In the genomic region with DNA sequence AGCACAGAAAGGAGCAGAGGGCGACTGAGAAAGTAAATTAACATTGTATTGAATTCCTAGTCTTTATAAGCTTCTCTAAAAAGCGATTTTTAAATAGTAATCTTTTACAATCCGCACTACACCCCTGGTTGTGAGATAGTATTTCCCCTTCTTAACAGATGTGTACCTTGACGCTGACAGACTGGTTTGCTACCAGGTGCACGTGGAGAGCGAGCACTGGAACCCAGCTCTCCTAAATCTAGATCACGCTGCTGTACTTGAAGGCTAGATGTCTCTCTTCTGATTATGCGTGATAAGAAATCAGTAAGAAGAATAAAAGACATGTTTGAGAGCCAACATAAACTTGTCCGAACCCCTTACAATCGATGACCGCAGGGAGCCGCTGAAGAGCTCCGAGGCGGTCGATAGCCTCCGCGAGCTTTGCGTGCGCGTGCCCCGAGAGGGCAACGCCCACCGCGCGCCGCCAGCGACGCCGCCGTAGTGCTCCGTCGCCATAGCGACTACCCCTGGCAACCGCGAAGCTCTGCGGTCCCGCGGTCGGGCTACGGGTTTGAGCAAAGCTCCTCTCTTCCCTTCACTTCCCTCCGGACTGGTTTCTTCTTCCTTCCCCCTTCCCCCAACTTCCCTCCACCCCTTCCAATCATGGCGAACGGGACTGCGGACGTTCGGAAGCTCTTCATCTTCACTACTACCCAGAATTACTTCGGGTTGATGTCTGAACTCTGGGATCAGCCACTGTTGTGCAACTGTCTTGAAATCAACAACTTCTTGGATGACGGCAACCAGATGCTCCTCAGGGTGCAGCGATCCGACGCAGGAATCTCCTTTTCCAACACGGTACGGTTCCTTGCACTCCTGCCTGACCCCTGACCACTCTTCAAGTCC, we compare ENCODE assay signal across 8 cellular contexts. TPM values are rescaled to one million over a fixed set of nuclear protein-coding genes. Genes with fewer than 3 reads are reported as not detected.
DNase-seq lines count a peak whose midpoint lies in the region; ATAC-seq and TF ChIP-seq lines count a peak whose summit lies in the region.

A gene with protein sequence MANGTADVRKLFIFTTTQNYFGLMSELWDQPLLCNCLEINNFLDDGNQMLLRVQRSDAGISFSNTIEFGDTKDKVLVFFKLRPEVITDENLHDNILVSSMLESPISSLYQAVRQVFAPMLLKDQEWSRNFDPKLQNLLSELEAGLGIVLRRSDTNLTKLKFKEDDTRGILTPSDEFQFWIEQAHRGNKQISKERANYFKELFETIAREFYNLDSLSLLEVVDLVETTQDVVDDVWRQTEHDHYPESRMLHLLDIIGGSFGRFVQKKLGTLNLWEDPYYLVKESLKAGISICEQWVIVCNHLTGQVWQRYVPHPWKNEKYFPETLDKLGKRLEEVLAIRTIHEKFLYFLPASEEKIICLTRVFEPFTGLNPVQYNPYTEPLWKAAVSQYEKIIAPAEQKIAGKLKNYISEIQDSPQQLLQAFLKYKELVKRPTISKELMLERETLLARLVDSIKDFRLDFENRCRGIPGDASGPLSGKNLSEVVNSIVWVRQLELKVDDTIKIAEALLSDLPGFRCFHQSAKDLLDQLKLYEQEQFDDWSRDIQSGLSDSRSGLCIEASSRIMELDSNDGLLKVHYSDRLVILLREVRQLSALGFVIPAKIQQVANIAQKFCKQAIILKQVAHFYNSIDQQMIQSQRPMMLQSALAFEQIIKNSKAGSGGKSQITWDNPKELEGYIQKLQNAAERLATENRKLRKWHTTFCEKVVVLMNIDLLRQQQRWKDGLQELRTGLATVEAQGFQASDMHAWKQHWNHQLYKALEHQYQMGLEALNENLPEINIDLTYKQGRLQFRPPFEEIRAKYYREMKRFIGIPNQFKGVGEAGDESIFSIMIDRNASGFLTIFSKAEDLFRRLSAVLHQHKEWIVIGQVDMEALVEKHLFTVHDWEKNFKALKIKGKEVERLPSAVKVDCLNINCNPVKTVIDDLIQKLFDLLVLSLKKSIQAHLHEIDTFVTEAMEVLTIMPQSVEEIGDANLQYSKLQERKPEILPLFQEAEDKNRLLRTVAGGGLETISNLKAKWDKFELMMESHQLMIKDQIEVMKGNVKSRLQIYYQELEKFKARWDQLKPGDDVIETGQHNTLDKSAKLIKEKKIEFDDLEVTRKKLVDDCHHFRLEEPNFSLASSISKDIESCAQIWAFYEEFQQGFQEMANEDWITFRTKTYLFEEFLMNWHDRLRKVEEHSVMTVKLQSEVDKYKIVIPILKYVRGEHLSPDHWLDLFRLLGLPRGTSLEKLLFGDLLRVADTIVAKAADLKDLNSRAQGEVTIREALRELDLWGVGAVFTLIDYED (N-terminal part only) (plus strand): TSS at position 494 of the 885 bp plus-strand sequence. CDS start 149 bp downstream, at position 643.

- peak; percentile 58 for TF ChIP-seq CTCF in GM12872 (IDR thresholded peaks at IDR 0.05; ENCODE audit: insufficient read depth, low read depth, low read length)
- peak; percentile 44 to 60 (median 48) for TF ChIP-seq CTCF in adrenal gland (IDR thresholded peaks at IDR 0.05)
- peak in 1 of 2 donors; percentile 67 for TF ChIP-seq CTCF in right atrium auricular region (IDR thresholded peaks at IDR 0.05)
- TF ChIP-seq CTCF in psoas muscle (IDR thresholded peaks at IDR 0.05), result peak; percentile 53

- H3K4me3 ChIP-seq in adrenal gland (peak within 1 kb of the TSS; percentile 14 to 70 (median 43)), right atrium auricular region (peak within 1 kb of the TSS; percentile 71 to 72), psoas muscle (peak within 1 kb of the TSS; percentile 69)

- H3K9me3 ChIP-seq in adrenal gland (replicated peaks in 1 of 3), result no peaks in the 10 kb centered on the region
- no peaks in the 10 kb centered on the region for H3K9me3 ChIP-seq in right atrium auricular region
- no peaks in the 10 kb centered on the region for H3K9me3 ChIP-seq in psoas muscle

- peak in 1 of 2 donors; percentile 18 for TF ChIP-seq POLR2A in adrenal gland (IDR thresholded peaks at IDR 0.05)

- ATAC-seq in HG02759 (IDR thresholded peaks at IDR 0.05; ENCODE audit: unreplicated experiment), result peak; percentile 100
- ATAC-seq in psoas muscle, result peak; percentile 98 to 100 (median 100)

- H3K27me3 ChIP-seq in adrenal gland, result no peaks in the 10 kb centered on the region
- no peaks in the 10 kb centered on the region for H3K27me3 ChIP-seq in right atrium auricular region
- H3K27me3 ChIP-seq in psoas muscle (ENCODE audit: insufficient read depth in 3 of 3, low read length in 2 of 3), result peaks cover 0 to 4% (median 0%) of the 10 kb centered on the region in 3 donors

- peak; percentile 90 for DNase-seq in NCI-H1105 treated with DMSO at 0.1 percent for 48 hours (lab: John Stamatoyannopoulos, UW)
- DNase-seq in T follicular helper cell (ENCODE audit: low read depth), result peak; percentile 79
- peak; percentile 88 to 94 (median 90) for DNase-seq in adrenal gland
- DNase-seq in right atrium auricular region (ENCODE audit: low spot score), result peak; percentile 79
- peak; percentile 88 to 93 for DNase-seq in psoas muscle
- DNase-seq in ureter (ENCODE audit: low spot score), result peak; percentile 87

- intact Hi-C loops in adrenal gland (cut with DNase I) (no loop called here), psoas muscle (cut with DNase I) (no loop called here)

- H3K27ac ChIP-seq in adrenal gland, result peak within 1 kb of the TSS; percentile 48 to 81 (median 67)
- peak within 1 kb of the TSS; percentile 49 to 70 for H3K27ac ChIP-seq in right atrium auricular region
- peak within 1 kb of the TSS; percentile 34 for H3K27ac ChIP-seq in psoas muscle

- WGBS in adrenal gland, 4 donors, result 0 to 1% (median 1%) methylated on average over 32 to 53 of the region's 53 CpGs
- 1% methylated on average over 50 to 53 of the region's 53 CpGs for WGBS in psoas muscle, 3 donors

- H3K4me1 ChIP-seq in adrenal gland (replicated peaks in 1 of 2), result peaks cover 4 to 12% of the 10 kb centered on the region in 2 donors
- peaks cover 0 to 17% of the 10 kb centered on the region in 2 donors for H3K4me1 ChIP-seq in right atrium auricular region
- no peaks in the 10 kb centered on the region for H3K4me1 ChIP-seq in psoas muscle

- H3K36me3 ChIP-seq in adrenal gland (replicated peaks in 1 of 2) (no peaks in the 10 kb centered on the region), right atrium auricular region (no peaks in the 10 kb centered on the region), psoas muscle (ENCODE audit: insufficient read depth in 1 of 2, low read depth in 1 of 2) (no peaks in the 10 kb centered on the region)

RNA-seq across cellular contexts. Expression of the gene that starts here (rescaled TPM):
- total RNA-seq in adrenal gland (10 to 100 TPM; 12.8 to 24.5 (median 16.9) TPM), right atrium auricular region (10 to 100 TPM in 1 of 2 donors, 1 to 10 TPM in 1; 7.8 to 12.7 TPM), psoas muscle (1 to 10 TPM in 3 of 4 donors, under 1 TPM in 1; 0.79 to 2.3 (median 1.6) TPM), ureter (26.2 TPM)
- polyA plus RNA-seq in adrenal gland (10 to 100 TPM; 11.0 to 30.6 (median 30.4) TPM), psoas muscle (1 to 10 TPM; 1.1 to 1.9 (median 1.2) TPM)

Comparison
In these comparisons a context has a peak if more than half of its experiments do, and no peak if none do; other contexts are left out.
1. Peak in every context shown above with its lines: DNase-seq, ATAC-seq, H3K4me3 ChIP-seq and H3K27ac ChIP-seq.
2. RNA of the gene that starts here (polyA plus RNA-seq): 11.0 to 30.6 TPM in adrenal gland; 1.1 to 1.9 TPM in psoas muscle; every median in the first group is over 4 times any median in the second.